Comparison of ENCODE assay signal across 12 cellular contexts in genomic region chr19:958967-959685, GRCh38. TPM values are rescaled to one million over a fixed set of nuclear protein-coding genes. Genes with fewer than 3 reads are reported as not detected.
DNase-seq lines count a peak whose midpoint lies in the region; ATAC-seq and TF ChIP-seq lines count a peak whose summit lies in the region.
"Had no signal": no experiment of that assay in that cellular context is flagged by ENCODE, and none has a peak within 500 bp of the region (broad histone marks: within the 10 kb centered on the region; RNA-seq: fewer than 3 reads in every experiment).

No MANE protein-coding gene starts in this region.

- POLR2A ChIA-PET in WTC11 (lab: Charles Lee): no interaction called here

- no peak overlapping the region for H3K4me3 ChIP-seq in fibroblast of mammary gland (ENCODE audit: control insufficient read depth, low read depth, low read length)
- H3K4me3 ChIP-seq: skin epidermis had no signal

- ATAC-seq in WTC11: no peak
- ATAC-seq in effector memory CD8-positive, alpha-beta T cell (replicated peaks): no peak
- ATAC-seq in HG03196 (IDR thresholded peaks at IDR 0.05; ENCODE audit: unreplicated experiment): no peak
- no peak for ATAC-seq in HG03039 (IDR thresholded peaks at IDR 0.05; ENCODE audit: unreplicated experiment)
- ATAC-seq: left ventricle myocardium superior had no signal

- H3K27ac Mint-ChIP-seq in WTC11: peak overlapping the region; percentile 95
- H3K27ac Mint-ChIP-seq in effector memory CD8-positive, alpha-beta T cell: no peak overlapping the region

- peaks cover 11% of the 10 kb centered on the region for H3K36me3 Mint-ChIP-seq in WTC11
- peaks cover 3% of the 10 kb centered on the region for H3K36me3 Mint-ChIP-seq in effector memory CD8-positive, alpha-beta T cell (ENCODE audit: insufficient read depth)

- DNase-seq in HuH-7.5 (ENCODE audit: low spot score) (peak; percentile 75), WTC11 (ENCODE audit: low spot score) (no peak), fibroblast of mammary gland (ENCODE audit: low read depth) (peak; percentile 66), DMS153 (lab: John Stamatoyannopoulos, UW) (no peak)
- peak; percentile 63 for DNase-seq in stimulated activated CD4-positive, alpha-beta T cell treated with anti-CD3 and anti-CD28 coated beads, Interleukin-4, amount 100 ng/mL, for 24 hours
- no peak for DNase-seq in effector memory CD8-positive, alpha-beta T cell
- DNase-seq: GF-D8, left ventricle myocardium superior, NCI-H2227 treated with DMSO at 0.1 percent for 48 hours had no signal

- CTCF ChIA-PET in WTC11 (lab: Charles Lee): interaction anchor here (0.6 to 1.4 kb wide), 17 partner anchors 10 to 121 kb away, joined by 3 to 13 read pairs (median 3); partner anchors contain the start of genes ABCA7, ARHGAP45 and WDR18

- H3K27me3 Mint-ChIP-seq in WTC11 (ENCODE audit: low read depth): no peaks in the 10 kb centered on the region
- H3K27me3 Mint-ChIP-seq in effector memory CD8-positive, alpha-beta T cell: no peaks in the 10 kb centered on the region

- no peak for TF ChIP-seq CTCF in WTC11 (IDR thresholded peaks at IDR 0.05)
- TF ChIP-seq CTCF in fibroblast of mammary gland (conservative IDR thresholded peaks at IDR 0.05; ENCODE audit: control insufficient read depth, insufficient read depth, low read depth, low read length): no peak

- peaks cover 32% of the 10 kb centered on the region for H3K4me1 Mint-ChIP-seq in WTC11
- H3K4me1 Mint-ChIP-seq in effector memory CD8-positive, alpha-beta T cell (ENCODE audit: low read depth in 2 of 2): peaks cover 4 to 6% of the 10 kb centered on the region in 2 donors

- H3K4me3 Mint-ChIP-seq in WTC11: no peak overlapping the region
- H3K4me3 Mint-ChIP-seq in effector memory CD8-positive, alpha-beta T cell: no peak overlapping the region

- H3K9me3 Mint-ChIP-seq in WTC11: no peaks in the 10 kb centered on the region
- H3K9me3 Mint-ChIP-seq in effector memory CD8-positive, alpha-beta T cell: no peaks in the 10 kb centered on the region

TF ChIP-seq in WTC11, 78 proteins besides CTCF, POLR2A, EP300 and RAD21:
- TF ChIP-seq AFF4 (CRISPR knock-in tag; IDR thresholded peaks at IDR 0.05; ENCODE audit: borderline replicate concordance) (no peak), GABPB1 (CRISPR knock-in tag; IDR thresholded peaks at IDR 0.05) (peak; percentile 54; the same call in 1 of the 2 replicates), IRF1 (CRISPR knock-in tag; IDR thresholded peaks at IDR 0.05) (no peak), ZNF281 (CRISPR knock-in tag; IDR thresholded peaks at IDR 0.05) (no peak), ZNF121 (CRISPR knock-in tag; IDR thresholded peaks at IDR 0.05) (peak; percentile 82)

RNA-seq across cellular contexts. Expression of gene WDR18, which starts 25.0 kb away (rescaled TPM):
- total RNA-seq in WTC11 (2021): 140 to 147 TPM (median 146 TPM) in 3 replicates

RNA-seq across cellular contexts. Expression of gene ARID3A, which starts 33.3 kb away (rescaled TPM):
- 102 to 116 TPM (median 113 TPM) in 3 replicates for total RNA-seq in WTC11 (2021)

RNA-seq across cellular contexts. Expression of gene GRIN3B, which starts 41.1 kb away (rescaled TPM):
- total RNA-seq in WTC11 (2021): 1.9 to 2.5 TPM (median 2.4 TPM) in 3 replicates
- total RNA-seq: left ventricle myocardium superior had no signal

RNA-seq across cellular contexts. Expression of gene KISS1R, which starts 42.0 kb away (rescaled TPM):
- total RNA-seq in WTC11 (2021): 2.9 to 4.4 TPM (median 3.6 TPM) in 3 replicates
- total RNA-seq: left ventricle myocardium superior had no signal

RNA-seq across cellular contexts. Expression of gene R3HDM4, which starts 46.1 kb away (rescaled TPM):
- 85.5 to 99.5 TPM (median 88.3 TPM) in 3 replicates for total RNA-seq in WTC11 (2021)

Comparison
In these comparisons a context has a peak if more than half of its experiments do, and no peak if none do; other contexts are left out.
1. DNase-seq: peak in HuH-7.5 (single experiment), fibroblast of mammary gland (single experiment) and stimulated activated CD4-positive, alpha-beta T cell treated with anti-CD3 and anti-CD28 coated beads, Interleukin-4, amount 100 ng/mL, for 24 hours (single experiment); none in WTC11 (single experiment), effector memory CD8-positive, alpha-beta T cell (0 of 3) and DMS153 (single experiment).